Comparison of ENCODE assay signal across 13 cellular contexts in genomic region chr5:81703840-81704239, GRCh38. TPM values are rescaled to one million over a fixed set of nuclear protein-coding genes. Genes with fewer than 3 reads are reported as not detected.
A peak's percentile ranks its signal among the peaks of the same experiment; 100 is the strongest.
DNase-seq lines count a peak whose midpoint lies in the region; TF ChIP-seq lines count a peak whose summit lies in the region.
"Had no signal": no experiment of that assay in that cellular context is flagged by ENCODE, and none has a peak within 500 bp of the region (broad histone marks: within the 10 kb centered on the region; RNA-seq: fewer than 3 reads in every experiment).

No MANE protein-coding gene starts in this region.

- no peaks in the 10 kb centered on the region for H3K27me3 Mint-ChIP-seq in neural crest cell (ENCODE audit: low read depth)
- H3K27me3 Mint-ChIP-seq: B cell; CD4-positive, alpha-beta T cell had no signal

- no peak overlapping the region for H3K4me3 Mint-ChIP-seq in neural crest cell
- H3K4me3 Mint-ChIP-seq: B cell; CD4-positive, alpha-beta T cell; CD8-positive, alpha-beta T cell had no signal

- peaks cover 28% of the 10 kb centered on the region for H3K36me3 Mint-ChIP-seq in neural crest cell (ENCODE audit: low read depth)

- in situ Hi-C loops in ACHN (cut with HindIII; ENCODE audit: low pct_ligation_motif_present, low pct_unique_long_range_greater_than_20kb, low sequenced_read_pairs), result no loop called here

- DNase-seq in amniotic epithelial cell (ENCODE audit: low read depth), result peak; percentile 6
- no peak for DNase-seq in neural crest cell (ENCODE audit: low read depth, low spot score)
- DNase-seq in Ammon's horn (ENCODE audit: low spot score), result no peak
- no peak for DNase-seq in ACHN
- DNase-seq in AG08395 (ENCODE audit: low spot score), result no peak
- DNase-seq: 8988T; Caco-2; Calu3; CD4-positive, alpha-beta T cell; CD8-positive, alpha-beta T cell; DMS79 treated with DMSO at 0.1 percent for 48 hours; GF-D8 had no signal

- no peak for TF ChIP-seq CTCF in neural crest cell (conservative IDR thresholded peaks at IDR 0.05)

- peaks cover 5% of the 10 kb centered on the region for H3K4me1 Mint-ChIP-seq in neural crest cell

- peaks cover 8% of the 10 kb centered on the region for H3K9me3 Mint-ChIP-seq in neural crest cell

- H3K27ac Mint-ChIP-seq in neural crest cell (ENCODE audit: unreplicated experiment), result peak overlapping the region; percentile 9
- H3K27ac Mint-ChIP-seq: B cell; CD4-positive, alpha-beta T cell; CD8-positive, alpha-beta T cell had no signal

RNA-seq across cellular contexts. Expression of gene SSBP2, which starts 47.1 kb away (rescaled TPM):
- total RNA-seq in neural crest cell, result 74.4 and 81.7 TPM in 2 replicates
